25 cellular contexts compared by ENCODE assay signal in the genomic region with DNA sequence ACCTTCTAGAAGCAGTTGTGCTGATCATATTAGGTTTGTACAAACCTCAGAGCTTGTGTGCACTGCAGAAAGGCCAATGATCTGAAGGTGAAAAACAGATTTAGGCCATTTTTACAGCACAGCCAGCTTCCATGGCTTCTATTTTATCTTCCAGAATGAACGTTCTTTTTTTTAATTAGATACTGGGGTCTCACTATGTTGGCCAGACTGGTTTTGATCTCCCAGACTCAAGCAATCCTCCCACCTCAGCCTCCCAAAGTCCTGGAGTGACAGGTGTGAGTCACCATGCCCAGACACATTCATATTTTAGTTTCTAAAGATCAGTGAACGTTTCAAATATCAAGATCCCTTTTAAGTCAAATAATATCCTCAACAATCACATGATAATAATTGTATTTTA.
"Had no signal": no experiment of that assay in that cellular context is flagged by ENCODE, and none has a peak within 500 bp of the region (broad histone marks: within the 10 kb centered on the region; RNA-seq: fewer than 3 reads in every experiment).

No MANE protein-coding gene starts in this region.

- H3K9me3 ChIP-seq: colonic mucosa, esophagus squamous epithelium, heart right ventricle, left lung, mucosa of descending colon, psoas muscle, sigmoid colon, stomach, thyroid gland, vagina had no signal

- H3K9me3 Mint-ChIP-seq: effector memory CD8-positive, alpha-beta T cell; mesothelial cell of epicardium; naive B cell; natural killer cell treated with Interleukin-12 subunit alpha and Interleukin-12 subunit beta and Interleukin-15 and Interleukin-18, amount 100 ng/mL, for 72 hours; neural crest cell; stimulated activated naive B cell treated with anti-CD40 and anti-IgM and Interleukin-4, amounts not matched to agents 10 μg/mL and 1 μg/mL and 100 μg/mL, for 72 hours had no signal

- H3K27ac ChIP-seq: colonic mucosa, esophagus squamous epithelium, heart right ventricle, psoas muscle, sigmoid colon, stomach, thyroid gland, vagina had no signal

- H3K27me3 Mint-ChIP-seq: naive B cell; natural killer cell treated with Interleukin-12 subunit alpha and Interleukin-12 subunit beta and Interleukin-15 and Interleukin-18, amount 100 ng/mL, for 72 hours; stimulated activated naive B cell treated with anti-CD40 and anti-IgM and Interleukin-4, amounts not matched to agents 10 μg/mL and 1 μg/mL and 100 μg/mL, for 72 hours had no signal

- H3K4me3 ChIP-seq: colonic mucosa, esophagus squamous epithelium, heart right ventricle, left lung, mucosa of descending colon, psoas muscle, sigmoid colon, stomach, thyroid gland, vagina had no signal

- H3K27ac Mint-ChIP-seq: mesothelial cell of epicardium; natural killer cell treated with Interleukin-12 subunit alpha and Interleukin-12 subunit beta and Interleukin-15 and Interleukin-18, amount 100 ng/mL, for 72 hours had no signal

- DNase-seq: colonic mucosa; effector memory CD8-positive, alpha-beta T cell; erythroblast; esophagus squamous epithelium; foreskin melanocyte; glutamatergic neuron; heart right ventricle; hippocampal formation; left cardiac atrium; left lung; mesenchymal stem cell; mucosa of descending colon; naive B cell; nucleus accumbens; psoas muscle; right cardiac atrium; sigmoid colon; stimulated activated CD4-positive, alpha-beta T cell treated with anti-CD3 and anti-CD28 coated beads, Interleukin-2, amount 100 ng/mL, for 24 hours; stimulated activated naive B cell treated with anti-CD40 and anti-IgM and Interleukin-4, amounts not matched to agents 10 μg/mL and 1 μg/mL and 100 μg/mL, for 72 hours; stomach; thyroid gland had no signal

- ATAC-seq: effector memory CD8-positive, alpha-beta T cell; heart right ventricle; left cardiac atrium; left lung; mucosa of descending colon; natural killer cell treated with Interleukin-12 subunit alpha and Interleukin-12 subunit beta and Interleukin-15 and Interleukin-18, amount 100 ng/mL, for 72 hours; psoas muscle; right cardiac atrium; stimulated activated naive B cell treated with anti-CD40 and anti-IgM and Interleukin-4, amounts not matched to agents 10 μg/mL and 1 μg/mL and 100 μg/mL, for 72 hours had no signal

- H3K27me3 ChIP-seq: colonic mucosa, esophagus squamous epithelium, heart right ventricle, left lung, sigmoid colon, stomach, thyroid gland, vagina had no signal

- H3K36me3 ChIP-seq: colonic mucosa, esophagus squamous epithelium, heart right ventricle, left lung, sigmoid colon, stomach, thyroid gland, vagina had no signal

- H3K4me1 ChIP-seq: colonic mucosa, thyroid gland, vagina had no signal

- H3K4me3 Mint-ChIP-seq: effector memory CD8-positive, alpha-beta T cell; mesothelial cell of epicardium; naive B cell; natural killer cell treated with Interleukin-12 subunit alpha and Interleukin-12 subunit beta and Interleukin-15 and Interleukin-18, amount 100 ng/mL, for 72 hours; neural crest cell; stimulated activated naive B cell treated with anti-CD40 and anti-IgM and Interleukin-4, amounts not matched to agents 10 μg/mL and 1 μg/mL and 100 μg/mL, for 72 hours had no signal

- H3K36me3 Mint-ChIP-seq: mesothelial cell of epicardium; naive B cell; natural killer cell treated with Interleukin-12 subunit alpha and Interleukin-12 subunit beta and Interleukin-15 and Interleukin-18, amount 100 ng/mL, for 72 hours; stimulated activated naive B cell treated with anti-CD40 and anti-IgM and Interleukin-4, amounts not matched to agents 10 μg/mL and 1 μg/mL and 100 μg/mL, for 72 hours had no signal
